In the genomic region with DNA sequence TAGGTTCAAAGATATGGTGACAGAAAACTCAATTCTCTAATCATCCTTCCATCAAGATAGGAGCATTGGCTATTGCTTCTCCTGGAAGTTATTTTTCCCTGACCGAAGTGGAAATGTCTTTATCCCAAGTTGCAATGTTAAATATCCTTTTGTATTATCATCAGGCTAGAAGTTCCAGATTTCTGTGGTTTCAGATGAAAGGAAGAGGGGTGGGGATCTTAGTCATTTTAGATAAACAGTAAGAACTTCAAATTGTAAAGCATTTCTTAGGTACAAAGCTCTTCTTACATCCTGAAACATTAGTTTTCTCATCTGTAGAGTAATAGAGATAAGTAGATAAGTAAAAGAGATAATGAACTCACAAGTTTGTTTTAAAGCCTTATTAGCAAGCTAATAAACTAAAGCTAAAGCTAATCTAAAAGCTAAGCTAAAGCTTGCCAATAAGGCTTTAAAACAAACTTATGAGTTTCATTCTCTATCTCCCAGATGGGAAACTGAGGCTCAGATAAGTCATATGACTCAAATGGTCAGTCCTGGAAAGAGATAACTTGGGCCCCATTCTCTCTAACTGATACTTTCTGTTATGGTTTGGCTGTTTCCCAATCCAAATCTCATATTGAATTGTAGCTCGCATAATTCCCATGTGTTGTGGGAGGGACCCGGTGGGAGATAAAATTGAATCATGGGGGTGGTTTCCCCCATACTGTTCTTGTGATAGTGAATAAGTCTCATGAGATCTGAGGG, we compare ENCODE assay signal across 27 cellular contexts.
DNase-seq lines count a peak whose midpoint lies in the region; ATAC-seq, FAIRE-seq and TF ChIP-seq lines count a peak whose summit lies in the region.
"Had no signal": no experiment of that assay in that cellular context is flagged by ENCODE, and none has a peak within 500 bp of the region (broad histone marks: within the 10 kb centered on the region; RNA-seq: fewer than 3 reads in every experiment).

No MANE protein-coding gene starts in this region.

- H3K27me3 ChIP-seq in bronchial epithelial cell (ENCODE audit: control insufficient read depth, insufficient read depth, low read length) = no peaks in the 10 kb centered on the region
- H3K27me3 ChIP-seq: heart left ventricle, tibial nerve had no signal

- peak; percentile 64 for DNase-seq in EH (ENCODE audit: low read depth)
- DNase-seq in NCI-H226 = peak; percentile 50
- DNase-seq in bronchial epithelial cell (ENCODE audit: low read depth) = peak; percentile 57
- DNase-seq in non-pigmented ciliary epithelial cell (ENCODE audit: low read depth) = peak; percentile 64
- no peak for DNase-seq in GF-D8 (lab: John Stamatoyannopoulos, UW)
- DNase-seq: activated CD4-positive, alpha-beta T cell treated with anti-CD3 and anti-CD28 coated beads, Interleukin-2, amount 10 ng/mL, durations not matched to agents 24 days and 14 days; activated effector memory CD4-positive, alpha-beta T cell treated with anti-CD3 and anti-CD28 coated beads, Interleukin-2, amount 50 U/mL, for 16 hours; amniotic stem cell; CD8-positive, alpha-beta T cell; cerebellar nuclear complex; DMS79; effector CD8-positive, alpha-beta T cell; heart left ventricle; MM.1S; NCI-H146; NCI-H2171; NCI-H69; posterior cingulate gyrus; SHP77; stimulated activated naive CD4-positive, alpha-beta T cell; T-helper 1 cell had no signal

- TF ChIP-seq CTCF in bronchial epithelial cell (IDR thresholded peaks at IDR 0.05; ENCODE audit: insufficient read depth, low read length, severe bottlenecking) = no peak

- H3K4me3 ChIP-seq in bronchial epithelial cell (ENCODE audit: low read depth, low read length) = no peak overlapping the region
- H3K4me3 ChIP-seq: heart left ventricle, tibial nerve had no signal

- ATAC-seq in GM21526 (IDR thresholded peaks at IDR 0.05; ENCODE audit: low FRiP score, unreplicated experiment) (no peak), GM19324 (IDR thresholded peaks at IDR 0.05; ENCODE audit: low FRiP score, unreplicated experiment) (no peak), HG03175 (IDR thresholded peaks at IDR 0.05; ENCODE audit: unreplicated experiment) (no peak)
- ATAC-seq: CD8-positive, alpha-beta T cell; esophagus mucosa; heart left ventricle; left lobe of liver had no signal

- FAIRE-seq in bronchial epithelial cell (lab: Jason Lieb, UNC) = no peak

- H3K36me3 ChIP-seq in bronchial epithelial cell (ENCODE audit: control insufficient read depth, insufficient read depth, low read length) = no peaks in the 10 kb centered on the region
- H3K36me3 ChIP-seq: heart left ventricle, tibial nerve had no signal
